1 cellular context compared by ENCODE assay signal in the genomic region with DNA sequence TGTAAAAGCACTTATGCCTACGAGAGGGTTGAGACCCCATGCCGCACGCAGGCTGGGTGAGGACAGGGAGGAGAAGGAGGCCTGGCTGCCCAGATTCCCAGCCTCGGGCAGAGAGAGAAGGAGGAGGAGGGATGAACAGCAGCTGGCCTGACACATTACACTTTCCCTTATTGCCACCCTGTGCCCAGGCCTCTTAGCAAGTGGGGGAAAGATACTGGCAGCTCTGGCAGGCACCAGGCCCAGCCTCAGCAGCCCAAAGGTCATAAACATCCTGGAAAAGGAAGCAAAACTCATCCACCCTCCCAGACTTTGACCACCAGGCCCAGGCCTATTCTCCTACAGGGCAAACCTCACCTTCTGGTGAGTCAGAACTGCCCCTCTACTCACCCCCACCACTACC.
TF ChIP-seq lines count a peak whose summit lies in the region.

No MANE protein-coding gene starts in this region.

TF ChIP-seq in HepG2, 621 proteins besides CTCF, POLR2A, EP300 and RAD21:
- 0 out of 2 replicates have a peak, but pooled peaks have one; percentile 28 for TF ChIP-seq ZNF430 (CRISPR knock-in tag; IDR thresholded peaks at IDR 0.05)
- TF ChIP-seq ZNF501 (CRISPR knock-in tag; IDR thresholded peaks at IDR 0.05) = 0 out of 2 replicates have a peak, but pooled peaks have one; percentile 44
- TF ChIP-seq, protein P1, sequence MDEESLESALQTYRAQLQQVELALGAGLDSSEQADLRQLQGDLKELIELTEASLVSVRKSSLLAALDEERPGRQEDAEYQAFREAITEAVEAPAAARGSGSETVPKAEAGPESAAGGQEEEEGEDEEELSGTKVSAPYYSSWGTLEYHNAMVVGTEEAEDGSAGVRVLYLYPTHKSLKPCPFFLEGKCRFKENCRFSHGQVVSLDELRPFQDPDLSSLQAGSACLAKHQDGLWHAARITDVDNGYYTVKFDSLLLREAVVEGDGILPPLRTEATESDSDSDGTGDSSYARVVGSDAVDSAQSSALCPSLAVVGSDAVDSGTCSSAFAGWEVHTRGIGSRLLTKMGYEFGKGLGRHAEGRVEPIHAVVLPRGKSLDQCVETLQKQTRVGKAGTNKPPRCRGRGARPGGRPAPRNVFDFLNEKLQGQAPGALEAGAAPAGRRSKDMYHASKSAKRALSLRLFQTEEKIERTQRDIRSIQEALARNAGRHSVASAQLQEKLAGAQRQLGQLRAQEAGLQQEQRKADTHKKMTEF (CRISPR knock-in tag; IDR thresholded peaks at IDR 0.05) = no peak
- no peak for TF ChIP-seq TCF7 (IDR thresholded peaks at IDR 0.05; ENCODE audit: low read depth)
- TF ChIP-seq ETV5 (CRISPR knock-in tag; IDR thresholded peaks at IDR 0.05; ENCODE audit: borderline replicate concordance) = peak; percentile 40; the same call in 1 of the 2 replicates
- TF ChIP-seq ZNF354B (CRISPR knock-in tag; IDR thresholded peaks at IDR 0.05) = no peak
- peak; percentile 53 for TF ChIP-seq HNF4G (IDR thresholded peaks at IDR 0.05; ENCODE audit: borderline replicate concordance, low read depth, low read length)
- no peak for TF ChIP-seq HNF4G (CRISPR knock-in tag; IDR thresholded peaks at IDR 0.05; ENCODE audit: borderline replicate concordance, low read depth)
- TF ChIP-seq HNF4A (CRISPR knock-in tag; IDR thresholded peaks at IDR 0.05) = peak; percentile 43; the same call in 1 of the 2 replicates
- peak; percentile 44; the same call in 1 of the 2 replicates for TF ChIP-seq MED1 (CRISPR knock-in tag; IDR thresholded peaks at IDR 0.05)
- no peak for TF ChIP-seq POLR2G (IDR thresholded peaks at IDR 0.05; ENCODE audit: low read depth, low read length)
- peak; percentile 23 for TF ChIP-seq ASH2L (IDR thresholded peaks at IDR 0.05; ENCODE audit: insufficient read length, low read depth, low read length)
- peak; percentile 48; the same call in 1 of the 2 replicates for TF ChIP-seq RARA (CRISPR knock-in tag; IDR thresholded peaks at IDR 0.05)
- peak; percentile 37; the same call in 1 of the 2 replicates for TF ChIP-seq SALL1 (CRISPR knock-in tag; IDR thresholded peaks at IDR 0.05)
- TF ChIP-seq, protein P2, sequence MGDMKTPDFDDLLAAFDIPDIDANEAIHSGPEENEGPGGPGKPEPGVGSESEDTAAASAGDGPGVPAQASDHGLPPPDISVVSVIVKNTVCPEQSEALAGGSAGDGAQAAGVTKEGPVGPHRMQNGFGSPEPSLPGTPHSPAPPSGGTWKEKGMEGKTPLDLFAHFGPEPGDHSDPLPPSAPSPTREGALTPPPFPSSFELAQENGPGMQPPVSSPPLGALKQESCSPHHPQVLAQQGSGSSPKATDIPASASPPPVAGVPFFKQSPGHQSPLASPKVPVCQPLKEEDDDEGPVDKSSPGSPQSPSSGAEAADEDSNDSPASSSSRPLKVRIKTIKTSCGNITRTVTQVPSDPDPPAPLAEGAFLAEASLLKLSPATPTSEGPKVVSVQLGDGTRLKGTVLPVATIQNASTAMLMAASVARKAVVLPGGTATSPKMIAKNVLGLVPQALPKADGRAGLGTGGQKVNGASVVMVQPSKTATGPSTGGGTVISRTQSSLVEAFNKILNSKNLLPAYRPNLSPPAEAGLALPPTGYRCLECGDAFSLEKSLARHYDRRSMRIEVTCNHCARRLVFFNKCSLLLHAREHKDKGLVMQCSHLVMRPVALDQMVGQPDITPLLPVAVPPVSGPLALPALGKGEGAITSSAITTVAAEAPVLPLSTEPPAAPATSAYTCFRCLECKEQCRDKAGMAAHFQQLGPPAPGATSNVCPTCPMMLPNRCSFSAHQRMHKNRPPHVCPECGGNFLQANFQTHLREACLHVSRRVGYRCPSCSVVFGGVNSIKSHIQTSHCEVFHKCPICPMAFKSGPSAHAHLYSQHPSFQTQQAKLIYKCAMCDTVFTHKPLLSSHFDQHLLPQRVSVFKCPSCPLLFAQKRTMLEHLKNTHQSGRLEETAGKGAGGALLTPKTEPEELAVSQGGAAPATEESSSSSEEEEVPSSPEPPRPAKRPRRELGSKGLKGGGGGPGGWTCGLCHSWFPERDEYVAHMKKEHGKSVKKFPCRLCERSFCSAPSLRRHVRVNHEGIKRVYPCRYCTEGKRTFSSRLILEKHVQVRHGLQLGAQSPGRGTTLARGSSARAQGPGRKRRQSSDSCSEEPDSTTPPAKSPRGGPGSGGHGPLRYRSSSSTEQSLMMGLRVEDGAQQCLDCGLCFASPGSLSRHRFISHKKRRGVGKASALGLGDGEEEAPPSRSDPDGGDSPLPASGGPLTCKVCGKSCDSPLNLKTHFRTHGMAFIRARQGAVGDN (CRISPR knock-in tag; IDR thresholded peaks at IDR 0.05) = peak; percentile 63
- TF ChIP-seq, protein P3, sequence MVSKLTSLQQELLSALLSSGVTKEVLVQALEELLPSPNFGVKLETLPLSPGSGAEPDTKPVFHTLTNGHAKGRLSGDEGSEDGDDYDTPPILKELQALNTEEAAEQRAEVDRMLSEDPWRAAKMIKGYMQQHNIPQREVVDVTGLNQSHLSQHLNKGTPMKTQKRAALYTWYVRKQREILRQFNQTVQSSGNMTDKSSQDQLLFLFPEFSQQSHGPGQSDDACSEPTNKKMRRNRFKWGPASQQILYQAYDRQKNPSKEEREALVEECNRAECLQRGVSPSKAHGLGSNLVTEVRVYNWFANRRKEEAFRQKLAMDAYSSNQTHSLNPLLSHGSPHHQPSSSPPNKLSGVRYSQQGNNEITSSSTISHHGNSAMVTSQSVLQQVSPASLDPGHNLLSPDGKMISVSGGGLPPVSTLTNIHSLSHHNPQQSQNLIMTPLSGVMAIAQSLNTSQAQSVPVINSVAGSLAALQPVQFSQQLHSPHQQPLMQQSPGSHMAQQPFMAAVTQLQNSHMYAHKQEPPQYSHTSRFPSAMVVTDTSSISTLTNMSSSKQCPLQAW (CRISPR knock-in tag; IDR thresholded peaks at IDR 0.05) = 0 out of 2 replicates have a peak, but pooled peaks have one; percentile 25
- TF ChIP-seq RXRB (CRISPR knock-in tag; IDR thresholded peaks at IDR 0.05; ENCODE audit: borderline replicate concordance) = 0 out of 2 replicates have a peak, but pooled peaks have one; percentile 34
- TF ChIP-seq PPARG (CRISPR knock-in tag; conservative IDR thresholded peaks at IDR 0.05) = 0 out of 2 replicates have a peak, but pooled peaks have one; percentile 38
- TF ChIP-seq, protein P4, sequence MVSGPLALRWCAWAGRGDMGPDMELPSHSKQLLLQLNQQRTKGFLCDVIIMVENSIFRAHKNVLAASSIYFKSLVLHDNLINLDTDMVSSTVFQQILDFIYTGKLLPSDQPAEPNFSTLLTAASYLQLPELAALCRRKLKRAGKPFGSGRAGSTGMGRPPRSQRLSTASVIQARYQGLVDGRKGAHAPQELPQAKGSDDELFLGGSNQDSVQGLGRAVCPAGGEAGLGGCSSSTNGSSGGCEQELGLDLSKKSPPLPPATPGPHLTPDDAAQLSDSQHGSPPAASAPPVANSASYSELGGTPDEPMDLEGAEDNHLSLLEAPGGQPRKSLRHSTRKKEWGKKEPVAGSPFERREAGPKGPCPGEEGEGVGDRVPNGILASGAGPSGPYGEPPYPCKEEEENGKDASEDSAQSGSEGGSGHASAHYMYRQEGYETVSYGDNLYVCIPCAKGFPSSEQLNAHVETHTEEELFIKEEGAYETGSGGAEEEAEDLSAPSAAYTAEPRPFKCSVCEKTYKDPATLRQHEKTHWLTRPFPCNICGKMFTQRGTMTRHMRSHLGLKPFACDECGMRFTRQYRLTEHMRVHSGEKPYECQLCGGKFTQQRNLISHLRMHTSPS (CRISPR knock-in tag; IDR thresholded peaks at IDR 0.05; ENCODE audit: low read depth) = peak; percentile 90
- TF ChIP-seq ZNF75D (CRISPR knock-in tag; IDR thresholded peaks at IDR 0.05; ENCODE audit: borderline replicate concordance) = no peak
- TF ChIP-seq HNRNPL (IDR thresholded peaks at IDR 0.05; ENCODE audit: low read depth, low read length) = peak; percentile 83
- TF ChIP-seq ZFX (CRISPR knock-in tag; IDR thresholded peaks at IDR 0.05; ENCODE audit: low read depth) = peak; percentile 61; the same call in 1 of the 2 replicates
- TF ChIP-seq, protein P5, sequence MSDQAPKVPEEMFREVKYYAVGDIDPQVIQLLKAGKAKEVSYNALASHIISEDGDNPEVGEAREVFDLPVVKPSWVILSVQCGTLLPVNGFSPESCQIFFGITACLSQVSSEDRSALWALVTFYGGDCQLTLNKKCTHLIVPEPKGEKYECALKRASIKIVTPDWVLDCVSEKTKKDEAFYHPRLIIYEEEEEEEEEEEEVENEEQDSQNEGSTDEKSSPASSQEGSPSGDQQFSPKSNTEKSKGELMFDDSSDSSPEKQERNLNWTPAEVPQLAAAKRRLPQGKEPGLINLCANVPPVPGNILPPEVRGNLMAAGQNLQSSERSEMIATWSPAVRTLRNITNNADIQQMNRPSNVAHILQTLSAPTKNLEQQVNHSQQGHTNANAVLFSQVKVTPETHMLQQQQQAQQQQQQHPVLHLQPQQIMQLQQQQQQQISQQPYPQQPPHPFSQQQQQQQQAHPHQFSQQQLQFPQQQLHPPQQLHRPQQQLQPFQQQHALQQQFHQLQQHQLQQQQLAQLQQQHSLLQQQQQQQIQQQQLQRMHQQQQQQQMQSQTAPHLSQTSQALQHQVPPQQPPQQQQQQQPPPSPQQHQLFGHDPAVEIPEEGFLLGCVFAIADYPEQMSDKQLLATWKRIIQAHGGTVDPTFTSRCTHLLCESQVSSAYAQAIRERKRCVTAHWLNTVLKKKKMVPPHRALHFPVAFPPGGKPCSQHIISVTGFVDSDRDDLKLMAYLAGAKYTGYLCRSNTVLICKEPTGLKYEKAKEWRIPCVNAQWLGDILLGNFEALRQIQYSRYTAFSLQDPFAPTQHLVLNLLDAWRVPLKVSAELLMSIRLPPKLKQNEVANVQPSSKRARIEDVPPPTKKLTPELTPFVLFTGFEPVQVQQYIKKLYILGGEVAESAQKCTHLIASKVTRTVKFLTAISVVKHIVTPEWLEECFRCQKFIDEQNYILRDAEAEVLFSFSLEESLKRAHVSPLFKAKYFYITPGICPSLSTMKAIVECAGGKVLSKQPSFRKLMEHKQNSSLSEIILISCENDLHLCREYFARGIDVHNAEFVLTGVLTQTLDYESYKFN (CRISPR knock-in tag; conservative IDR thresholded peaks at IDR 0.05) = peak; percentile 40; the same call in 1 of the 2 replicates
- TF ChIP-seq RXRA (CRISPR knock-in tag; IDR thresholded peaks at IDR 0.05) = 0 out of 2 replicates have a peak, but pooled peaks have one; percentile 24
- TF ChIP-seq FOXK1 (CRISPR knock-in tag; IDR thresholded peaks at IDR 0.05; ENCODE audit: borderline replicate concordance, low read depth) = no peak
- no peak for TF ChIP-seq NR2F6 (IDR thresholded peaks at IDR 0.05)
- TF ChIP-seq NR2F6 (CRISPR knock-in tag; IDR thresholded peaks at IDR 0.05) = peak; percentile 14; the same call in 1 of the 2 replicates
